In the genomic region with DNA sequence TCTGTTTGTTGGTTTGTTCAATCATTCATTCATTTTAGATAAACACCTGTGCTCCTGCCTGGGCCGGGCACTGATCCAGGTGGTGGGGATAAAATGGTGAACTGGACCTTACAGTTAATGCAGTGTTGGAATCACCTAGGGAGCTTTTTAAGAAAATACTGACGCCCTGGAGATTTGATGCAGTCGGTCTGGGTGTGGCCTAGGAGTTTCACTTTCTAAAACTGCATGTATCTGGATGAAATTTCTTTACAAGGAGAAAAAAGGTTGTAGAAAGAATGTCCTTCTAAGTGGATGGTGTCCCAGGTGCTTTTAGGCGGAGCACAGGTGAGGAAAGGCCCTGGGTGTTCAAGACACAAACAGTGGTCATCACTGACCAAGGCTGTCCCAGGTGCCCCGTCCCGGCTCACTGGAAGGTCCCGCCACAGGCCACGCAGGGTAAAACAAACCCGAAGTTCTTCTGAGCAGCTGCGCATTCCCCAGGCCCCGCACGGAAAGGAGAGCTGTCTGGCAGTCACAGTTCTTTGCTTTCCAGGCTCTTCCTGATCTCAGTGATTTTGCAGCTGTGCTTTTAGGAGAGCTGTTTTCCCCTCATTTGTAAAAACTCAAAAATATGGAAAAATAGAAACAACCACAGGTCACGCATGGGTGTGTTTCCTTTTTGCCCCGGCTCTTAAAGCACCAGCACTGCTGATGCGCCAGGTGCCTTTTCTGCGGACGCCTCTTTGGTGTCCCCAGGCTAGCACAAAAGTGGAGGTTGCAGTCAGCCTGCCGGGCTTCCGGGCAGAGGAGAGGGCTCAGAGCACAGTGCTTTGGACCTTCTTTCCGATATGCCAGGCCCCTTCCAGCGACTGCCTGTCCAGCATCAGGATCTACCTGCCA, we compare ENCODE assay signal across 8 cellular contexts.
DNase-seq lines count a peak whose midpoint lies in the region; ATAC-seq and TF ChIP-seq lines count a peak whose summit lies in the region.

No MANE protein-coding gene starts in this region.

- no peaks in the 10 kb centered on the region for H3K27me3 Mint-ChIP-seq in activated T-helper 2 cell treated with anti-CD3 and anti-CD28 coated beads, Interferon-gamma antibody, Interleukin-2, Interleukin-4, amounts not matched to agents 10 μg/mL and 5 μg/mL and 100 μg/mL, durations not matched to agents 14 hours and 24 hours and 36 hours (ENCODE audit: low read depth)

- TF ChIP-seq CTCF in AG09319 (IDR thresholded peaks at IDR 0.05; ENCODE audit: low read depth, low read length) = no peak
- TF ChIP-seq CTCF in left lung (IDR thresholded peaks at IDR 0.05) = no peak

- ATAC-seq in GM19455 (IDR thresholded peaks at IDR 0.05; ENCODE audit: unreplicated experiment) (peak; percentile 73), HG03442 (IDR thresholded peaks at IDR 0.05; ENCODE audit: unreplicated experiment) (peak; percentile 55), left lung (no peak), SK-N-SH treated with all-trans-retinoic acid at 6 μM for 48 hours (no peak)

- H3K27ac ChIP-seq in left lung = peak overlapping the region; percentile 13 to 74

- H3K36me3 Mint-ChIP-seq in activated T-helper 2 cell treated with anti-CD3 and anti-CD28 coated beads, Interferon-gamma antibody, Interleukin-2, Interleukin-4, amounts not matched to agents 10 μg/mL and 5 μg/mL and 100 μg/mL, durations not matched to agents 14 hours and 24 hours and 36 hours (ENCODE audit: low read depth) = no peaks in the 10 kb centered on the region

- H3K27me3 ChIP-seq in left lung = no peaks in the 10 kb centered on the region

- intact Hi-C loops in left lung (cut with DNase I) = no loop called here
- intact Hi-C loops in activated T-helper 2 cell treated with anti-CD3 and anti-CD28 coated beads, Interferon-gamma antibody, Interleukin-2, Interleukin-4, amounts not matched to agents 10 μg/mL and 5 μg/mL and 100 μg/mL, durations not matched to agents 14 hours and 24 hours and 36 hours (cut with micrococcal nuclease) = no loop called here

- H3K4me1 ChIP-seq in left lung = peaks cover 36 to 72% of the 10 kb centered on the region in 2 donors

- no peaks in the 10 kb centered on the region for H3K36me3 ChIP-seq in left lung

- no peaks in the 10 kb centered on the region for H3K9me3 Mint-ChIP-seq in activated T-helper 2 cell treated with anti-CD3 and anti-CD28 coated beads, Interferon-gamma antibody, Interleukin-2, Interleukin-4, amounts not matched to agents 10 μg/mL and 5 μg/mL and 100 μg/mL, durations not matched to agents 14 hours and 24 hours and 36 hours

- no peak overlapping the region for H3K27ac Mint-ChIP-seq in activated T-helper 2 cell treated with anti-CD3 and anti-CD28 coated beads, Interferon-gamma antibody, Interleukin-2, Interleukin-4, amounts not matched to agents 10 μg/mL and 5 μg/mL and 100 μg/mL, durations not matched to agents 14 hours and 24 hours and 36 hours

- H3K9me3 ChIP-seq in left lung = no peaks in the 10 kb centered on the region

- H3K4me3 ChIP-seq in left lung = no peak overlapping the region

- DNase-seq in AG09319 (ENCODE audit: extremely low read depth, low read depth) = peak; percentile 53
- no peak for DNase-seq in left lung
- no peak for DNase-seq in H4 (ENCODE audit: low spot score)
- no peak for DNase-seq in activated T-helper 2 cell treated with anti-CD3 and anti-CD28 coated beads, Interferon-gamma antibody, Interleukin-2, Interleukin-4, amounts not matched to agents 10 μg/mL and 5 μg/mL and 100 μg/mL, durations not matched to agents 14 hours and 24 hours and 36 hours (ENCODE audit: low spot score)
- no peak for DNase-seq in dedifferentiated amniotic fluid mesenchymal stem cell (ENCODE audit: extremely low spot score)

- H3K4me3 Mint-ChIP-seq in activated T-helper 2 cell treated with anti-CD3 and anti-CD28 coated beads, Interferon-gamma antibody, Interleukin-2, Interleukin-4, amounts not matched to agents 10 μg/mL and 5 μg/mL and 100 μg/mL, durations not matched to agents 14 hours and 24 hours and 36 hours (ENCODE audit: low read depth) = no peak overlapping the region

- H3K4me1 Mint-ChIP-seq in activated T-helper 2 cell treated with anti-CD3 and anti-CD28 coated beads, Interferon-gamma antibody, Interleukin-2, Interleukin-4, amounts not matched to agents 10 μg/mL and 5 μg/mL and 100 μg/mL, durations not matched to agents 14 hours and 24 hours and 36 hours (ENCODE audit: low read depth) = peaks cover 16% of the 10 kb centered on the region

TF ChIP-seq in SK-N-SH treated with all-trans-retinoic acid at 6 μM for 48 hours, 23 proteins besides CTCF, POLR2A, EP300 and RAD21:
- TF ChIP-seq RARB (CRISPR knock-in tag; IDR thresholded peaks at IDR 0.05) = no peak
- TF ChIP-seq ZFP30 (CRISPR knock-in tag; IDR thresholded peaks at IDR 0.05) = no peak
- TF ChIP-seq PPARA (CRISPR knock-in tag; IDR thresholded peaks at IDR 0.05; ENCODE audit: borderline replicate concordance) = no peak
- no peak for TF ChIP-seq OSR1 (CRISPR knock-in tag; IDR thresholded peaks at IDR 0.05)
- TF ChIP-seq, protein P1, sequence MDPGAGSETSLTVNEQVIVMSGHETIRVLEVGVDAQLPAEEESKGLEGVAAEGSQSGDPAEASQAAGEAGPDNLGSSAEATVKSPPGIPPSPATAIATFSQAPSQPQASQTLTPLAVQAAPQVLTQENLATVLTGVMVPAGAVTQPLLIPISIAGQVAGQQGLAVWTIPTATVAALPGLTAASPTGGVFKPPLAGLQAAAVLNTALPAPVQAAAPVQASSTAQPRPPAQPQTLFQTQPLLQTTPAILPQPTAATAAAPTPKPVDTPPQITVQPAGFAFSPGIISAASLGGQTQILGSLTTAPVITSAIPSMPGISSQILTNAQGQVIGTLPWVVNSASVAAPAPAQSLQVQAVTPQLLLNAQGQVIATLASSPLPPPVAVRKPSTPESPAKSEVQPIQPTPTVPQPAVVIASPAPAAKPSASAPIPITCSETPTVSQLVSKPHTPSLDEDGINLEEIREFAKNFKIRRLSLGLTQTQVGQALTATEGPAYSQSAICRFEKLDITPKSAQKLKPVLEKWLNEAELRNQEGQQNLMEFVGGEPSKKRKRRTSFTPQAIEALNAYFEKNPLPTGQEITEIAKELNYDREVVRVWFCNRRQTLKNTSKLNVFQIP (CRISPR knock-in tag; IDR thresholded peaks at IDR 0.05; ENCODE audit: borderline replicate concordance, low read depth) = no peak
- TF ChIP-seq, protein P2, sequence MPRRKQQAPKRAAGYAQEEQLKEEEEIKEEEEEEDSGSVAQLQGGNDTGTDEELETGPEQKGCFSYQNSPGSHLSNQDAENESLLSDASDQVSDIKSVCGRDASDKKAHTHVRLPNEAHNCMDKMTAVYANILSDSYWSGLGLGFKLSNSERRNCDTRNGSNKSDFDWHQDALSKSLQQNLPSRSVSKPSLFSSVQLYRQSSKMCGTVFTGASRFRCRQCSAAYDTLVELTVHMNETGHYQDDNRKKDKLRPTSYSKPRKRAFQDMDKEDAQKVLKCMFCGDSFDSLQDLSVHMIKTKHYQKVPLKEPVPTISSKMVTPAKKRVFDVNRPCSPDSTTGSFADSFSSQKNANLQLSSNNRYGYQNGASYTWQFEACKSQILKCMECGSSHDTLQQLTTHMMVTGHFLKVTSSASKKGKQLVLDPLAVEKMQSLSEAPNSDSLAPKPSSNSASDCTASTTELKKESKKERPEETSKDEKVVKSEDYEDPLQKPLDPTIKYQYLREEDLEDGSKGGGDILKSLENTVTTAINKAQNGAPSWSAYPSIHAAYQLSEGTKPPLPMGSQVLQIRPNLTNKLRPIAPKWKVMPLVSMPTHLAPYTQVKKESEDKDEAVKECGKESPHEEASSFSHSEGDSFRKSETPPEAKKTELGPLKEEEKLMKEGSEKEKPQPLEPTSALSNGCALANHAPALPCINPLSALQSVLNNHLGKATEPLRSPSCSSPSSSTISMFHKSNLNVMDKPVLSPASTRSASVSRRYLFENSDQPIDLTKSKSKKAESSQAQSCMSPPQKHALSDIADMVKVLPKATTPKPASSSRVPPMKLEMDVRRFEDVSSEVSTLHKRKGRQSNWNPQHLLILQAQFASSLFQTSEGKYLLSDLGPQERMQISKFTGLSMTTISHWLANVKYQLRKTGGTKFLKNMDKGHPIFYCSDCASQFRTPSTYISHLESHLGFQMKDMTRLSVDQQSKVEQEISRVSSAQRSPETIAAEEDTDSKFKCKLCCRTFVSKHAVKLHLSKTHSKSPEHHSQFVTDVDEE (CRISPR knock-in tag; IDR thresholded peaks at IDR 0.05) = no peak
- TF ChIP-seq ISL1 (CRISPR knock-in tag; IDR thresholded peaks at IDR 0.05) = no peak
- no peak for TF ChIP-seq CSDC2 (CRISPR knock-in tag; IDR thresholded peaks at IDR 0.05)
- TF ChIP-seq ZFP3 (CRISPR knock-in tag; IDR thresholded peaks at IDR 0.05) = no peak
- no peak for TF ChIP-seq ZNF70 (CRISPR knock-in tag; IDR thresholded peaks at IDR 0.05)
- no peak for TF ChIP-seq ARNTL (CRISPR knock-in tag; IDR thresholded peaks at IDR 0.05; ENCODE audit: borderline replicate concordance, low read depth)
- no peak for TF ChIP-seq ZC3H10 (CRISPR knock-in tag; IDR thresholded peaks at IDR 0.05)
- TF ChIP-seq ZNF565 (CRISPR knock-in tag; conservative IDR thresholded peaks at IDR 0.05; ENCODE audit: low read depth) = no peak

Comparison
In these comparisons a context has a peak if more than half of its experiments do, and no peak if none do; other contexts are left out.
1. ATAC-seq: peak in GM19455 (single experiment) and HG03442 (single experiment); none in left lung (single experiment) and SK-N-SH treated with all-trans-retinoic acid at 6 μM for 48 hours (single experiment).